Comparison of ENCODE assay signal across 9 cellular contexts in genomic region chr12:55619352-55620138, GRCh38. TPM values are rescaled to one million over a fixed set of nuclear protein-coding genes. Genes with fewer than 3 reads are reported as not detected.
DNase-seq lines count a peak whose midpoint lies in the region; ATAC-seq and TF ChIP-seq lines count a peak whose summit lies in the region.
"Had no signal": no experiment of that assay in that cellular context is flagged by ENCODE, and none has a peak within 500 bp of the region (broad histone marks: within the 10 kb centered on the region; RNA-seq: fewer than 3 reads in every experiment).

No MANE protein-coding gene starts in this region.

- peaks cover 24 to 25% of the 10 kb centered on the region in 2 donors for H3K27me3 Mint-ChIP-seq in CD4-positive, alpha-beta memory T cell

- DNase-seq in CD4-positive, alpha-beta memory T cell = peak; percentile 56 to 70 (median 67)
- DNase-seq in NCI-H1436 (lab: John Stamatoyannopoulos, UW) (peak; percentile 54), choroid plexus epithelial cell (ENCODE audit: low read depth) (peak; percentile 96), left lobe of liver (ENCODE audit: low spot score) (no peak), testis (peak; percentile 63)

- TF ChIP-seq POLR2A in testis (IDR thresholded peaks at IDR 0.05) = no peak

- TF ChIP-seq CTCF in choroid plexus epithelial cell (conservative IDR thresholded peaks at IDR 0.05; ENCODE audit: low read depth, low read length) (peak; percentile 68), testis (IDR thresholded peaks at IDR 0.05) (peak; percentile 90 to 93 (median 90))

- no peaks in the 10 kb centered on the region for H3K36me3 ChIP-seq in CD4-positive, alpha-beta memory T cell (ENCODE audit: insufficient read depth, low read length)
- no peaks in the 10 kb centered on the region for H3K36me3 ChIP-seq in testis (ENCODE audit: low read depth, missing control alignments)

- no peaks in the 10 kb centered on the region for H3K9me3 ChIP-seq in CD4-positive, alpha-beta memory T cell (ENCODE audit: control insufficient read depth in 1 of 2, low read length in 2 of 2)
- no peaks in the 10 kb centered on the region for H3K9me3 ChIP-seq in testis

- POLR2A ChIA-PET in CD4-positive, alpha-beta memory T cell (lab: Charles Lee; ENCODE audit: partially characterized antibody) = no interaction called here

- WGBS in testis, 2 donors = 7 to 10% methylated on average over 6 of the region's 6 CpGs

- CTCF ChIA-PET in CD4-positive, alpha-beta memory T cell (lab: Charles Lee; ENCODE audit: partially characterized antibody) = interaction anchor here (0.7 to 2.9 kb wide), 13 partner anchors 8 to 431 kb away, joined by 3 to 13 read pairs (median 4); no protein-coding TSS in a partner anchor

- H3K27ac Mint-ChIP-seq in CD4-positive, alpha-beta memory T cell = no peak overlapping the region

- H3K4me3 ChIP-seq in CD4-positive, alpha-beta memory T cell (ENCODE audit: low read length in 2 of 2) = no peak overlapping the region
- H3K4me3 ChIP-seq in choroid plexus epithelial cell (ENCODE audit: low read depth, low read length) = no peak overlapping the region
- no peak overlapping the region for H3K4me3 ChIP-seq in testis

- peaks cover 2 to 31% (median 24%) of the 10 kb centered on the region in 8 donors for H3K9me3 Mint-ChIP-seq in CD4-positive, alpha-beta memory T cell

- peaks cover 0 to 5% (median 2%) of the 10 kb centered on the region in 4 donors for H3K4me1 Mint-ChIP-seq in CD4-positive, alpha-beta memory T cell

- peak overlapping the region in 1 of 8 donors; percentile 38 for H3K4me3 Mint-ChIP-seq in CD4-positive, alpha-beta memory T cell

- peaks cover 4 to 15% of the 10 kb centered on the region in 2 donors for H3K36me3 Mint-ChIP-seq in CD4-positive, alpha-beta memory T cell

- H3K27ac ChIP-seq in CD4-positive, alpha-beta memory T cell (ENCODE audit: low read depth, low read length) = no peak overlapping the region
- H3K27ac ChIP-seq in testis = no peak overlapping the region

- no peaks in the 10 kb centered on the region for H3K4me1 ChIP-seq in CD4-positive, alpha-beta memory T cell (ENCODE audit: insufficient read depth, low read length)
- no peaks in the 10 kb centered on the region for H3K4me1 ChIP-seq in testis

- intact Hi-C loops in CD4-positive, alpha-beta memory T cell (cut with micrococcal nuclease) = loop anchor here (2.0 kb wide), 1 partner anchor 37 kb away; no protein-coding TSS in a partner anchor
- intact Hi-C loops in testis (cut with DNase I; ENCODE audit: low total_unique reads) = loop anchor here (10.0 kb wide), 1 partner anchor 425 kb away; no protein-coding TSS in a partner anchor

- no peaks in the 10 kb centered on the region for H3K27me3 ChIP-seq in CD4-positive, alpha-beta memory T cell (ENCODE audit: insufficient read depth, low read length)
- H3K27me3 ChIP-seq in testis = no peaks in the 10 kb centered on the region

- ATAC-seq in GM18858 (IDR thresholded peaks at IDR 0.05; ENCODE audit: unreplicated experiment) (peak; percentile 82), HG02973 (IDR thresholded peaks at IDR 0.05; ENCODE audit: unreplicated experiment) (peak; percentile 91), SK-N-SH treated with all-trans-retinoic acid at 6 μM for 48 hours (peak; percentile 98), left lobe of liver (peak; percentile 99)

TF ChIP-seq in SK-N-SH treated with all-trans-retinoic acid at 6 μM for 48 hours, 23 proteins besides CTCF, POLR2A, EP300 and RAD21:
- TF ChIP-seq ISL1 (CRISPR knock-in tag; IDR thresholded peaks at IDR 0.05) (no peak), ESRRG (CRISPR knock-in tag; IDR thresholded peaks at IDR 0.05) (no peak), CREB5 (CRISPR knock-in tag; IDR thresholded peaks at IDR 0.05; ENCODE audit: low read depth) (no peak), GLIS3 (CRISPR knock-in tag; IDR thresholded peaks at IDR 0.05) (no peak), ZFP3 (CRISPR knock-in tag; IDR thresholded peaks at IDR 0.05) (no peak)
- TF ChIP-seq, protein P1, sequence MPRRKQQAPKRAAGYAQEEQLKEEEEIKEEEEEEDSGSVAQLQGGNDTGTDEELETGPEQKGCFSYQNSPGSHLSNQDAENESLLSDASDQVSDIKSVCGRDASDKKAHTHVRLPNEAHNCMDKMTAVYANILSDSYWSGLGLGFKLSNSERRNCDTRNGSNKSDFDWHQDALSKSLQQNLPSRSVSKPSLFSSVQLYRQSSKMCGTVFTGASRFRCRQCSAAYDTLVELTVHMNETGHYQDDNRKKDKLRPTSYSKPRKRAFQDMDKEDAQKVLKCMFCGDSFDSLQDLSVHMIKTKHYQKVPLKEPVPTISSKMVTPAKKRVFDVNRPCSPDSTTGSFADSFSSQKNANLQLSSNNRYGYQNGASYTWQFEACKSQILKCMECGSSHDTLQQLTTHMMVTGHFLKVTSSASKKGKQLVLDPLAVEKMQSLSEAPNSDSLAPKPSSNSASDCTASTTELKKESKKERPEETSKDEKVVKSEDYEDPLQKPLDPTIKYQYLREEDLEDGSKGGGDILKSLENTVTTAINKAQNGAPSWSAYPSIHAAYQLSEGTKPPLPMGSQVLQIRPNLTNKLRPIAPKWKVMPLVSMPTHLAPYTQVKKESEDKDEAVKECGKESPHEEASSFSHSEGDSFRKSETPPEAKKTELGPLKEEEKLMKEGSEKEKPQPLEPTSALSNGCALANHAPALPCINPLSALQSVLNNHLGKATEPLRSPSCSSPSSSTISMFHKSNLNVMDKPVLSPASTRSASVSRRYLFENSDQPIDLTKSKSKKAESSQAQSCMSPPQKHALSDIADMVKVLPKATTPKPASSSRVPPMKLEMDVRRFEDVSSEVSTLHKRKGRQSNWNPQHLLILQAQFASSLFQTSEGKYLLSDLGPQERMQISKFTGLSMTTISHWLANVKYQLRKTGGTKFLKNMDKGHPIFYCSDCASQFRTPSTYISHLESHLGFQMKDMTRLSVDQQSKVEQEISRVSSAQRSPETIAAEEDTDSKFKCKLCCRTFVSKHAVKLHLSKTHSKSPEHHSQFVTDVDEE (CRISPR knock-in tag; IDR thresholded peaks at IDR 0.05) = no peak

RNA-seq across cellular contexts. Expression of gene OR10P1, which starts 17.1 kb away (rescaled TPM):
- total RNA-seq in CD4-positive, alpha-beta memory T cell = not detected
- polyA plus RNA-seq in CD4-positive, alpha-beta memory T cell = not detected
- total RNA-seq in left lobe of liver (not detected), testis (not detected)
- polyA plus RNA-seq in testis (ENCODE audit: insufficient read depth, low read depth, low replicate concordance) = not detected
- total RNA-seq: temporal lobe had no signal

RNA-seq across cellular contexts. Expression of gene OR2AP1, which starts 47.3 kb away (rescaled TPM):
- total RNA-seq in CD4-positive, alpha-beta memory T cell = not detected
- not detected for polyA plus RNA-seq in CD4-positive, alpha-beta memory T cell
- total RNA-seq in left lobe of liver = not detected
- not detected for total RNA-seq in testis
- not detected for polyA plus RNA-seq in testis (ENCODE audit: insufficient read depth, low read depth, low replicate concordance)
- total RNA-seq: temporal lobe had no signal
